Comparison of ENCODE assay signal across 1 cellular context in the genomic region with DNA sequence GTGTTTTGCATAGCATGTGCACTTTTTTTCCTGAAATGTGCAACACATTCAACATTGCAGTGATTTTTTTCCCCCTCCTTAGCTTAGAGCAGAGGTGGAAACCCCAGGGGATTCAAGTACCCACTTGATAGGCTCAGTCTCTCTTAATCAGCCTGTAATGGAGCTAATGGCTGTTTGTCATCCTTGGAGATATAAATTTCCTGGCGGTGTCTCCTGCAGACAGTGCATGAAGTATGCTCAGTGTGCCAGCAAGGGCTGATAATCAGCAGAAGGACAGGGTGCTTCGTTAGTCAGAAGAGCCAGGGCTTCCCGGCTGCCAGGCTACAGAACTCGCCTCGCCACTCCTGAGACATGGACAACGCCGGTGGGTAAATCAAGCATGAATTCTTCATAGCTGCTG.
TF ChIP-seq lines count a peak whose summit lies in the region.

No MANE protein-coding gene starts in this region.

TF ChIP-seq in GM23338, 12 proteins besides CTCF, POLR2A, EP300 and RAD21 (continued from another document):
- TF ChIP-seq, protein P1, sequence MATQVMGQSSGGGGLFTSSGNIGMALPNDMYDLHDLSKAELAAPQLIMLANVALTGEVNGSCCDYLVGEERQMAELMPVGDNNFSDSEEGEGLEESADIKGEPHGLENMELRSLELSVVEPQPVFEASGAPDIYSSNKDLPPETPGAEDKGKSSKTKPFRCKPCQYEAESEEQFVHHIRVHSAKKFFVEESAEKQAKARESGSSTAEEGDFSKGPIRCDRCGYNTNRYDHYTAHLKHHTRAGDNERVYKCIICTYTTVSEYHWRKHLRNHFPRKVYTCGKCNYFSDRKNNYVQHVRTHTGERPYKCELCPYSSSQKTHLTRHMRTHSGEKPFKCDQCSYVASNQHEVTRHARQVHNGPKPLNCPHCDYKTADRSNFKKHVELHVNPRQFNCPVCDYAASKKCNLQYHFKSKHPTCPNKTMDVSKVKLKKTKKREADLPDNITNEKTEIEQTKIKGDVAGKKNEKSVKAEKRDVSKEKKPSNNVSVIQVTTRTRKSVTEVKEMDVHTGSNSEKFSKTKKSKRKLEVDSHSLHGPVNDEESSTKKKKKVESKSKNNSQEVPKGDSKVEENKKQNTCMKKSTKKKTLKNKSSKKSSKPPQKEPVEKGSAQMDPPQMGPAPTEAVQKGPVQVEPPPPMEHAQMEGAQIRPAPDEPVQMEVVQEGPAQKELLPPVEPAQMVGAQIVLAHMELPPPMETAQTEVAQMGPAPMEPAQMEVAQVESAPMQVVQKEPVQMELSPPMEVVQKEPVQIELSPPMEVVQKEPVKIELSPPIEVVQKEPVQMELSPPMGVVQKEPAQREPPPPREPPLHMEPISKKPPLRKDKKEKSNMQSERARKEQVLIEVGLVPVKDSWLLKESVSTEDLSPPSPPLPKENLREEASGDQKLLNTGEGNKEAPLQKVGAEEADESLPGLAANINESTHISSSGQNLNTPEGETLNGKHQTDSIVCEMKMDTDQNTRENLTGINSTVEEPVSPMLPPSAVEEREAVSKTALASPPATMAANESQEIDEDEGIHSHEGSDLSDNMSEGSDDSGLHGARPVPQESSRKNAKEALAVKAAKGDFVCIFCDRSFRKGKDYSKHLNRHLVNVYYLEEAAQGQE (IDR thresholded peaks at IDR 0.05; ENCODE audit: unreplicated experiment) = no peak
- no peak for TF ChIP-seq JUNB (IDR thresholded peaks at IDR 0.05; ENCODE audit: unreplicated experiment)
- TF ChIP-seq ZNF114 (CRISPR knock-in tag; IDR thresholded peaks at IDR 0.05) = no peak
- no peak for TF ChIP-seq POLR2AphosphoS5 (IDR thresholded peaks at IDR 0.05; ENCODE audit: low read depth)
- TF ChIP-seq, protein P2, sequence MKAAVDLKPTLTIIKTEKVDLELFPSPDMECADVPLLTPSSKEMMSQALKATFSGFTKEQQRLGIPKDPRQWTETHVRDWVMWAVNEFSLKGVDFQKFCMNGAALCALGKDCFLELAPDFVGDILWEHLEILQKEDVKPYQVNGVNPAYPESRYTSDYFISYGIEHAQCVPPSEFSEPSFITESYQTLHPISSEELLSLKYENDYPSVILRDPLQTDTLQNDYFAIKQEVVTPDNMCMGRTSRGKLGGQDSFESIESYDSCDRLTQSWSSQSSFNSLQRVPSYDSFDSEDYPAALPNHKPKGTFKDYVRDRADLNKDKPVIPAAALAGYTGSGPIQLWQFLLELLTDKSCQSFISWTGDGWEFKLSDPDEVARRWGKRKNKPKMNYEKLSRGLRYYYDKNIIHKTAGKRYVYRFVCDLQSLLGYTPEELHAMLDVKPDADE (IDR thresholded peaks at IDR 0.05) = no peak
- TF ChIP-seq CREB1 (CRISPR knock-in tag; IDR thresholded peaks at IDR 0.05; ENCODE audit: low read depth) = no peak
TF ChIP-seq in GM23338: peak in this region for 0.
